25 cellular contexts compared by ENCODE assay signal in the genomic region with DNA sequence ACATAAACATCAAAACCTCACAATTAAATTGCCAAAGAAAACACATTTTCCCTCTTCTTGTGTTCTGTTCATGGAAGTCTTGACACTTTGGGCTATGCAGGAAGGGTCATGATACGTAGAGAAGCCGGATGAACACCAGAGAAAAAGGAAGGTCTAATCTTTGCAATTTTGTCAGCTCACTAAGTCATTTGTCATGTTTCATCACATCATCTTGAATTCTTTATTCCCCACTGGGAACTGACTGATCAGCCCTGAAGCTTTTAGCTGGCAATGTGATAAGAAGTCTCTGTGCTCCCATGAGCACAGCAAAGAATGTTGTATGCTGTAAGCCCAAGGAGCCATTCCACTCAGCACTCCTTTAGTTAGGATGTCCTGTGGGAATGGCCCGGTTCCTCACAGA.
"Had no signal": no experiment of that assay in that cellular context is flagged by ENCODE, and none has a peak within 500 bp of the region (broad histone marks: within the 10 kb centered on the region; RNA-seq: fewer than 3 reads in every experiment).

No MANE protein-coding gene starts in this region.

- ATAC-seq: activated CD4-positive, CD25-positive, alpha-beta regulatory T cell treated with anti-CD3 and anti-CD28 coated beads, Interleukin-2, amount 50 U/mL, for 24 hours; activated CD8-positive, alpha-beta T cell treated with anti-CD3 and anti-CD28 coated beads for 36 hours; activated T-cell treated with anti-CD3 and anti-CD28 coated beads, Interleukin-2, amount 50 U/mL, for 72 hours; Panc1; Right ventricle myocardium inferior; SK-N-SH treated with all-trans-retinoic acid at 6 μM for 48 hours had no signal

- DNase-seq: activated CD4-positive, alpha-beta T cell treated with anti-CD3 and anti-CD28 coated beads for 4 hours; activated CD8-positive, alpha-beta memory T cell treated with anti-CD3 and anti-CD28 coated beads, Interleukin-2, amount 50 U/mL, for 4 hours; activated CD8-positive, alpha-beta T cell treated with anti-CD3 and anti-CD28 coated beads for 36 hours; activated gamma-delta T cell treated with Interleukin-2 at 50 U/mL for 16 hours; activated naive CD4-positive, alpha-beta T cell treated with anti-CD3 and anti-CD28 coated beads, Interleukin-2, amount 10 ng/mL, durations not matched to agents 7 days and 5 days; activated naive CD8-positive, alpha-beta T cell treated with anti-CD3 and anti-CD28 coated beads for 36 hours; activated T-cell treated with anti-CD3 and anti-CD28 coated beads, Interleukin-2, amount 50 U/mL, for 72 hours; Kasumi-1; KBM-7; NCI-H1048; NCI-H146; NCI-H187 treated with DMSO at 0.1 percent for 48 hours; NCI-H2081 treated with DMSO at 0.1 percent for 48 hours; NCI-H2171 treated with DMSO at 0.1 percent for 48 hours; NCI-H345; NCI-H510A; NCI-H526 treated with DMSO at 0.1 percent for 48 hours; NCI-H82; NK-92 treated with Interleukin-12 subunit alpha and Interleukin-12 subunit beta, amount 100 ng/mL, for 24 hours; OCI-M1; RPMI8226 had no signal
